In the genomic region with DNA sequence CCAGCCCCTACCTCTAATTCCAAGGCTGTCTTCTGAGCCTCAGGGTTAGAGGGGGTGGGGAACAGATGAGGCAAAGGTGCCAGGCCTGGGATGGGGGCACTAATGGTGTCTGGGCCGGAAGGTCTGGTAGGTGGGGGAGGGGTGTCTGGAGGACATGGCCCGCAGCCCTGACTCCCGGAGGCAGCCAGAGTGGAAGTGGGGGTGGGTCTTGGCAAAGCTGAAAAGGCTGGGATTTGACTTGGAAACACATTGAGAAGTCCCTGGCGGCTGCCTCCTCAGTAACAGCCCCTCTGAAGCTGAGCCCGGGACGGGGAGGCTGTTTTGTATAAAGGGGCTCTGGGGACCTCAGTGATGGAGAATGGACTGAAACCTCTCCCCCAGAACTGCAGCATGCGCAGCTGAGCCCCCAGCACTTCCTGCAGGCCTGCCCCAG, we compare ENCODE assay signal across 1 cellular context.
TF ChIP-seq lines count a peak whose summit lies in the region.

No MANE protein-coding gene starts in this region.

TF ChIP-seq in H1, 55 proteins besides CTCF, POLR2A, EP300 and RAD21:
- TF ChIP-seq CTBP2 (IDR thresholded peaks at IDR 0.05; ENCODE audit: borderline replicate concordance, insufficient read depth, insufficient read length, low read length) (no peak), TAF7 (optimal IDR thresholded peaks at IDR 0.05; ENCODE audit: borderline replicate concordance, low read depth, low read length) (no peak), CBX5 (IDR thresholded peaks at IDR 0.05; ENCODE audit: low read depth, low read length) (no peak), SUZ12 (IDR thresholded peaks at IDR 0.05; ENCODE audit: low read length) (no peak), BRCA1 (IDR thresholded peaks at IDR 0.05; ENCODE audit: low read depth, low read length) (no peak), RNF2 (IDR thresholded peaks at IDR 0.05; ENCODE audit: borderline replicate concordance, low read depth, low read length, missing control alignments, poor library complexity, severe bottlenecking) (no peak), MAFK (IDR thresholded peaks at IDR 0.05; ENCODE audit: low read depth, low read length) (no peak), KDM4A (IDR thresholded peaks at IDR 0.05; ENCODE audit: low read depth, low read length, severe bottlenecking) (no peak), TAF1 (IDR thresholded peaks at IDR 0.05; ENCODE audit: low read depth, low read length) (no peak), JUN (IDR thresholded peaks at IDR 0.05; ENCODE audit: low read depth, low read length) (no peak), KDM1A (IDR thresholded peaks at IDR 0.05; ENCODE audit: borderline replicate concordance, low read length) (no peak), TEAD4 (IDR thresholded peaks at IDR 0.05; ENCODE audit: low read depth, low read length) (no peak), JUND (IDR thresholded peaks at IDR 0.05; ENCODE audit: low read length) (no peak), POLR2AphosphoS5 (IDR thresholded peaks at IDR 0.05; ENCODE audit: low read depth, low read length) (no peak), SAP30 (IDR thresholded peaks at IDR 0.05; ENCODE audit: insufficient read depth, insufficient replicate concordance, low read length) (no peak), RXRA (IDR thresholded peaks at IDR 0.05; ENCODE audit: insufficient read depth, low read depth, low read length) (no peak), PHF8 (conservative IDR thresholded peaks at IDR 0.05; ENCODE audit: low read depth, low read length) (no peak), EZH2 (IDR thresholded peaks at IDR 0.05; ENCODE audit: low read depth, low read length, severe bottlenecking) (no peak), HDAC6 (IDR thresholded peaks at IDR 0.05; ENCODE audit: low read depth, low read length) (no peak), BACH1 (IDR thresholded peaks at IDR 0.05; ENCODE audit: low read length) (no peak)
